Comparison of ENCODE assay signal across 8 cellular contexts in genomic region chr17:57442914-57443571, GRCh38.
DNase-seq lines count a peak whose midpoint lies in the region; ATAC-seq and TF ChIP-seq lines count a peak whose summit lies in the region.

No MANE protein-coding gene starts in this region.

- H3K9me3 ChIP-seq in testis: no peaks in the 10 kb centered on the region

- intact Hi-C loops in testis (cut with DNase I; ENCODE audit: low total_unique reads): no loop called here

- ATAC-seq in HG03442 (IDR thresholded peaks at IDR 0.05; ENCODE audit: unreplicated experiment): peak; percentile 33
- no peak for ATAC-seq in GM21360 (IDR thresholded peaks at IDR 0.05; ENCODE audit: unreplicated experiment)

- in situ Hi-C loops in GM13977 (cut with MboI; ENCODE audit: low pct_unique_long_range_greater_than_20kb, low sequenced_read_pairs, unreplicated experiment): no loop called here

- H3K27ac ChIP-seq in testis: peak overlapping the region; percentile 40 to 63

- H3K36me3 ChIP-seq in testis (ENCODE audit: low read depth, missing control alignments): no peaks in the 10 kb centered on the region

- DNase-seq in T1000 (lab: John Stamatoyannopoulos, UW): peak; percentile 13
- DNase-seq in astrocyte of the hippocampus (ENCODE audit: low read depth, low spot score): peak; percentile 72
- peak; percentile 51 for DNase-seq in mucosa of gallbladder (ENCODE audit: low spot score)
- peak; percentile 38 for DNase-seq in testis
- DNase-seq in GM13977 (ENCODE audit: low spot score): no peak
- DNase-seq in kidney glomerular epithelial cell (lab: John Stamatoyannopoulos, UW): no peak

- no peaks in the 10 kb centered on the region for H3K27me3 ChIP-seq in testis

- WGBS in testis, 2 donors: 64 to 65% methylated on average over 12 to 16 of the region's 16 CpGs

- peaks cover 35% of the 10 kb centered on the region for H3K4me1 ChIP-seq in testis

- H3K4me3 ChIP-seq in testis: no peak overlapping the region

- no peak for TF ChIP-seq POLR2A in testis (IDR thresholded peaks at IDR 0.05)

- no peak for TF ChIP-seq CTCF in testis (IDR thresholded peaks at IDR 0.05)
- TF ChIP-seq CTCF in GM13977 (IDR thresholded peaks at IDR 0.05; ENCODE audit: extremely low read depth, insufficient read depth, missing control alignments): no peak

Comparison
In these comparisons a context has a peak if more than half of its experiments do, and no peak if none do; other contexts are left out.
1. DNase-seq: peak in T1000 (single experiment), astrocyte of the hippocampus (single experiment), mucosa of gallbladder (single experiment) and testis (single experiment); none in GM13977 (single experiment) and kidney glomerular epithelial cell (single experiment).